Comparison of ENCODE assay signal across 8 cellular contexts in genomic region chrX:30488092-30488491, GRCh38.
DNase-seq lines count a peak whose midpoint lies in the region; ATAC-seq, FAIRE-seq and TF ChIP-seq lines count a peak whose summit lies in the region.

No MANE protein-coding gene starts in this region.

- H3K36me3 Mint-ChIP-seq in CD4-positive, alpha-beta T cell (ENCODE audit: low read depth) = no peaks in the 10 kb centered on the region

- ATAC-seq in HG02840 (IDR thresholded peaks at IDR 0.05; ENCODE audit: low FRiP score, unreplicated experiment) (peak; percentile 52), Panc1 (no peak), pancreas (no peak)
- ATAC-seq in CD4-positive, alpha-beta T cell (ENCODE audit: poor library complexity) = no peak

- H3K9me3 ChIP-seq in Panc1 (ENCODE audit: control insufficient read depth, insufficient read depth, low read depth, low read length) (no peaks in the 10 kb centered on the region), pancreas (no peaks in the 10 kb centered on the region), left ventricle myocardium inferior (replicated peaks) (no peaks in the 10 kb centered on the region)
- no peaks in the 10 kb centered on the region for H3K9me3 ChIP-seq in CD4-positive, alpha-beta T cell (ENCODE audit: control insufficient read depth, low read length)

- TF ChIP-seq CTCF in Panc1 (IDR thresholded peaks at IDR 0.05) = peak; percentile 26; the same call in 1 of the 2 replicates
- no peak for TF ChIP-seq CTCF in pancreas (IDR thresholded peaks at IDR 0.05)
- TF ChIP-seq CTCF in CD4-positive, alpha-beta T cell (IDR thresholded peaks at IDR 0.05) = no peak
- TF ChIP-seq CTCF in left ventricle myocardium inferior (IDR thresholded peaks at IDR 0.05; ENCODE audit: borderline replicate concordance) = no peak

- peak; percentile 51 for DNase-seq in NCI-H1092 treated with DMSO at 0.1 percent for 48 hours (lab: John Stamatoyannopoulos, UW)
- no peak for DNase-seq in NCI-H1092 (lab: John Stamatoyannopoulos, UW)
- no peak for DNase-seq in Panc1 (ENCODE audit: low read depth, low spot score)
- no peak for DNase-seq in pancreas
- DNase-seq in NCI-H2081 treated with DMSO at 0.1 percent for 48 hours (lab: John Stamatoyannopoulos, UW) = no peak
- DNase-seq in CD4-positive, alpha-beta T cell = no peak
- no peak for DNase-seq in left ventricle myocardium inferior

- in situ Hi-C loops in Panc1 (cut with HindIII; ENCODE audit: low pct_unique_long_range_greater_than_20kb, low sequenced_read_pairs) = no loop called here

- H3K36me3 ChIP-seq in Panc1 (ENCODE audit: control insufficient read depth, insufficient read depth, low read length) = no peaks in the 10 kb centered on the region
- no peaks in the 10 kb centered on the region for H3K36me3 ChIP-seq in pancreas
- no peaks in the 10 kb centered on the region for H3K36me3 ChIP-seq in left ventricle myocardium inferior

- no peak overlapping the region for H3K27ac Mint-ChIP-seq in CD4-positive, alpha-beta T cell

- no peaks in the 10 kb centered on the region for H3K4me1 Mint-ChIP-seq in CD4-positive, alpha-beta T cell (ENCODE audit: low read depth)

- H3K4me1 ChIP-seq in Panc1 (ENCODE audit: control insufficient read depth, insufficient read depth, low read length) (no peaks in the 10 kb centered on the region), pancreas (no peaks in the 10 kb centered on the region), left ventricle myocardium inferior (no peaks in the 10 kb centered on the region)

- intact Hi-C loops in Panc1 (cut with micrococcal nuclease; ENCODE audit: unreplicated experiment) (no loop called here), pancreas (cut with DNase I) (no loop called here), left ventricle myocardium inferior (cut with micrococcal nuclease) (no loop called here)
- intact Hi-C loops in CD4-positive, alpha-beta T cell (cut with DNase I, micrococcal nuclease) = no loop called here

- POLR2A ChIA-PET in Panc1 (lab: Charles Lee) = no interaction called here
- POLR2A ChIA-PET in CD4-positive, alpha-beta T cell (lab: Charles Lee) = no interaction called here

- no peaks in the 10 kb centered on the region for H3K9me3 Mint-ChIP-seq in CD4-positive, alpha-beta T cell

- FAIRE-seq in pancreas (lab: Jason Lieb, UNC) = peak; percentile 43

- 18 to 27% methylated on average over 3 of the region's 3 CpGs for WGBS in pancreas, 2 donors

- H3K4me3 Mint-ChIP-seq in CD4-positive, alpha-beta T cell = no peak overlapping the region

- no peaks in the 10 kb centered on the region for H3K27me3 ChIP-seq in Panc1 (ENCODE audit: control insufficient read depth, insufficient read depth, low read length)
- peaks cover 0 to 26% (median 0%) of the 10 kb centered on the region in 4 donors for H3K27me3 ChIP-seq in pancreas
- H3K27me3 ChIP-seq in CD4-positive, alpha-beta T cell (ENCODE audit: control insufficient read depth, insufficient read depth, low read length) = no peaks in the 10 kb centered on the region
- no peaks in the 10 kb centered on the region for H3K27me3 ChIP-seq in left ventricle myocardium inferior (ENCODE audit: low read depth)

- H3K4me3 ChIP-seq in Panc1 (ENCODE audit: low read depth in 2 of 2, low read length in 2 of 2) (no peak overlapping the region), pancreas (no peak overlapping the region), left ventricle myocardium inferior (no peak overlapping the region)

- no peak overlapping the region for H3K27ac ChIP-seq in Panc1 (ENCODE audit: low read length)
- H3K27ac ChIP-seq in pancreas = no peak overlapping the region
- no peak overlapping the region for H3K27ac ChIP-seq in CD4-positive, alpha-beta T cell (ENCODE audit: low read depth, low read length)
- H3K27ac ChIP-seq in left ventricle myocardium inferior (replicated peaks) = no peak overlapping the region

- no peaks in the 10 kb centered on the region for H3K27me3 Mint-ChIP-seq in CD4-positive, alpha-beta T cell

- CTCF ChIA-PET in Panc1 (lab: Charles Lee) = no interaction called here
- CTCF ChIA-PET in CD4-positive, alpha-beta T cell (lab: Charles Lee) = no interaction called here

- no TSS peak for BruUV-seq in Panc1 (replicated peaks; lab: Mats Ljungman, UMichigan)
